Comparison of ENCODE assay signal across 6 cellular contexts in genomic region chr3:69277403-69277802, GRCh38.
DNase-seq lines count a peak whose midpoint lies in the region; ATAC-seq, FAIRE-seq and TF ChIP-seq lines count a peak whose summit lies in the region.
"Not testable (repeated sequence)": the region's sequence is repeated elsewhere in the genome, so short reads cannot be mapped to it uniquely, and the experiment has no call there.

No MANE protein-coding gene starts in this region.

- not testable (repeated sequence) for H3K27ac ChIP-seq in K562 (ENCODE audit: extremely low read depth, low read depth, low read length); left lung; mesenchymal stem cell (ENCODE audit: low read length, poor library complexity, severe bottlenecking)
- peak overlapping the region; percentile 77 for H3K27ac ChIP-seq in epithelial cell of prostate

- H3K4me3 Mint-ChIP-seq in Caco-2 (ENCODE audit: unreplicated experiment), result not testable (repeated sequence)

- not testable (repeated sequence) for H4K20me1 ChIP-seq in K562 (replicated peaks; ENCODE audit: control insufficient read depth, insufficient read depth, low read length)

- peaks cover 17% of the 10 kb centered on the region for H3K4me1 ChIP-seq in Caco-2
- H3K4me1 ChIP-seq in K562 (replicated peaks in 1 of 2; ENCODE audit: control insufficient read depth in 2 of 2, insufficient read depth in 2 of 2, low read length in 2 of 2); left lung; mesenchymal stem cell (ENCODE audit: control insufficient read depth, insufficient read depth, low read depth, low read length): not testable (repeated sequence)

- H3K36me3 ChIP-seq in Caco-2 (ENCODE audit: control insufficient read depth, insufficient read depth, low read length); K562 (ENCODE audit: control insufficient read depth, insufficient read depth, low read length); left lung; mesenchymal stem cell (ENCODE audit: control insufficient read depth in 1 of 2, insufficient read depth in 2 of 2, low read depth in 1 of 2, low read length in 2 of 2): not testable (repeated sequence)

- H2BK5ac ChIP-seq in mesenchymal stem cell (ENCODE audit: low read depth, low read length, poor library complexity, severe bottlenecking), result not testable (repeated sequence)

- H3K9me1 ChIP-seq in K562 (ENCODE audit: control insufficient read depth, insufficient read depth, low read length), result not testable (repeated sequence)

- H3K9ac ChIP-seq in K562 (ENCODE audit: insufficient read depth in 1 of 2, low read depth in 2 of 2, low read length in 2 of 2), result not testable (repeated sequence)
- peak overlapping the region; percentile 35 for H3K9ac ChIP-seq in mesenchymal stem cell (ENCODE audit: low read length)

- TF ChIP-seq CTCF in Caco-2 (IDR thresholded peaks at IDR 0.05; ENCODE audit: insufficient read depth in 1 of 2, low read depth in 1 of 2, low read length in 1 of 2, severe bottlenecking in 1 of 2, unreplicated experiment in 1 of 2); K562 (IDR thresholded peaks at IDR 0.05 in 2 of 3, conservative IDR thresholded peaks at IDR 0.05 in 1 of 3; ENCODE audit: insufficient read depth in 2 of 3, low read depth in 1 of 3, low read length in 3 of 3); left lung (IDR thresholded peaks at IDR 0.05): not testable (repeated sequence)

- H3K9me3 Mint-ChIP-seq in Caco-2 (ENCODE audit: unreplicated experiment), result not testable (repeated sequence)

- H3K36me3 Mint-ChIP-seq in Caco-2 (ENCODE audit: insufficient read depth, unreplicated experiment), result not testable (repeated sequence)

- H3K79me2 ChIP-seq in K562 (ENCODE audit: control insufficient read depth, insufficient read depth, low read length), result not testable (repeated sequence)

- H3K4me1 Mint-ChIP-seq in Caco-2 (ENCODE audit: low read depth, unreplicated experiment), result peaks cover 33% of the 10 kb centered on the region

- H3K18ac ChIP-seq in mesenchymal stem cell (ENCODE audit: low read depth in 1 of 2, low read length in 2 of 2), result not testable (repeated sequence)

- DNase-seq in Caco-2; K562 (ENCODE audit: extremely low read depth in 1 of 4, low spot score in 3 of 4); epithelial cell of prostate (ENCODE audit: low read depth, low spot score); left lung; mesenchymal stem cell: not testable (repeated sequence)

- H4K91ac ChIP-seq in mesenchymal stem cell (ENCODE audit: low read length), result not testable (repeated sequence)

- CTCF ChIA-PET in Caco-2 (lab: Charles Lee); K562 (lab: Yijun Ruan, JAX; ENCODE audit: low intra/inter-chr PET ratio): not testable (repeated sequence)

- H3K23ac ChIP-seq in mesenchymal stem cell (ENCODE audit: low read length in 2 of 2), result not testable (repeated sequence)

- not testable (repeated sequence) for BruUV-seq in Caco-2 (replicated peaks; lab: Mats Ljungman, UMichigan); K562 (replicated peaks; lab: Mats Ljungman, UMichigan)

- H2AFZ ChIP-seq in K562 (ENCODE audit: low read depth, low read length); mesenchymal stem cell (ENCODE audit: low read depth, low read length): not testable (repeated sequence)

- TF ChIP-seq EP300 in Ishikawa (IDR thresholded peaks at IDR 0.05; ENCODE audit: borderline replicate concordance); K562 (IDR thresholded peaks at IDR 0.05; ENCODE audit: low read length): not testable (repeated sequence)

- H3K79me1 ChIP-seq in mesenchymal stem cell (replicated peaks; ENCODE audit: low read length, poor library complexity, severe bottlenecking), result not testable (repeated sequence)

- H3K27me3 Mint-ChIP-seq in Caco-2 (ENCODE audit: insufficient read depth, unreplicated experiment), result not testable (repeated sequence)

- not testable (repeated sequence) for H2BK12ac ChIP-seq in mesenchymal stem cell (ENCODE audit: low read length in 2 of 2)

- H4K8ac ChIP-seq in mesenchymal stem cell (ENCODE audit: low read length), result not testable (repeated sequence)

- in situ Hi-C loops in K562 (cut with MboI), result not testable (repeated sequence)

- not testable (repeated sequence) for H2BK120ac ChIP-seq in mesenchymal stem cell (ENCODE audit: low read depth, low read length)

- H3K4me3 ChIP-seq in Caco-2 (ENCODE audit: low read depth, low read length); K562; left lung; mesenchymal stem cell (ENCODE audit: insufficient read depth in 1 of 2, low read depth in 1 of 2, low read length in 2 of 2): not testable (repeated sequence)

- not testable (repeated sequence) for FAIRE-seq in K562 (lab: Jason Lieb, UNC)

- H3K27me3 ChIP-seq in Caco-2 (replicated peaks; ENCODE audit: control insufficient read depth, insufficient read depth, low read length); K562 (ENCODE audit: control insufficient read depth in 2 of 2, insufficient read depth in 2 of 2, low read length in 2 of 2); left lung; mesenchymal stem cell (ENCODE audit: control insufficient read depth in 1 of 2, insufficient read depth in 1 of 2, low read length in 2 of 2): not testable (repeated sequence)

- not testable (repeated sequence) for H3K4ac ChIP-seq in mesenchymal stem cell (ENCODE audit: low read depth in 1 of 2, low read length in 2 of 2)

- not testable (repeated sequence) for TF ChIP-seq POLR2A in K562 (conservative IDR thresholded peaks at IDR 0.05)

- not testable (repeated sequence) for H3K4me2 ChIP-seq in K562 (ENCODE audit: insufficient read depth, low read length); mesenchymal stem cell (ENCODE audit: low read length, poor library complexity, severe bottlenecking)

- not testable (repeated sequence) for H2AK5ac ChIP-seq in mesenchymal stem cell (ENCODE audit: low read length, severe bottlenecking)

- peak overlapping the region; percentile 48 for H3K27ac Mint-ChIP-seq in Caco-2 (ENCODE audit: unreplicated experiment)

- intact Hi-C loops in Caco-2 (cut with micrococcal nuclease; ENCODE audit: unreplicated experiment); K562 (cut with micrococcal nuclease); left lung (cut with DNase I): not testable (repeated sequence)

- not testable (repeated sequence) for H2BK15ac ChIP-seq in mesenchymal stem cell (ENCODE audit: low read depth, poor library complexity, severe bottlenecking)

- not testable (repeated sequence) for H3K9me3 ChIP-seq in Caco-2; K562 (replicated peaks; ENCODE audit: control insufficient read depth, insufficient read depth, low read depth, low read length); left lung; mesenchymal stem cell (ENCODE audit: control insufficient read depth, low read length)

- not testable (repeated sequence) for H3K14ac ChIP-seq in mesenchymal stem cell (ENCODE audit: low read length in 2 of 2)

- no CpG with 5 or more reads among the region's 8 CpGs for WGBS in K562 (ENCODE audit: insufficient coverage, low coverage, missing lambda C conversion rate)
- 92% methylated on average over 8 of the region's 8 CpGs for WGBS in mesenchymal stem cell

- not testable (repeated sequence) for TF ChIP-seq RAD21 in Ishikawa (IDR thresholded peaks at IDR 0.05; ENCODE audit: low read depth); K562 (CRISPR knock-in tag; conservative IDR thresholded peaks at IDR 0.05 in 1 of 2, IDR thresholded peaks at IDR 0.05 in 1 of 2)

- not testable (repeated sequence) for ATAC-seq in K562
- ATAC-seq in left lung, result peak; percentile 42

- POLR2A ChIA-PET in Caco-2 (lab: Charles Lee); K562 (lab: Yijun Ruan, JAX): not testable (repeated sequence)

TF ChIP-seq in Ishikawa, 13 proteins besides CTCF, POLR2A, EP300 and RAD21:
- peak; percentile 89 for TF ChIP-seq CEBPB (IDR thresholded peaks at IDR 0.05)

TF ChIP-seq in K562, 482 proteins besides CTCF, POLR2A, EP300 and RAD21:
- TF ChIP-seq CEBPB (tag; IDR thresholded peaks at IDR 0.05) (peak; percentile 69), CEBPG (tag; conservative IDR thresholded peaks at IDR 0.05 in 1 of 2, IDR thresholded peaks at IDR 0.05 in 1 of 2) (peak; percentile 40 to 86; a peak in 3 of 4 replicates)
- TF ChIP-seq CEBPG (CRISPR knock-in tag; IDR thresholded peaks at IDR 0.05), result not testable (repeated sequence)
TF ChIP-seq in K562: peak in this region for 2; not testable (repeated sequence) for 480.
